9 cellular contexts compared by ENCODE assay signal in genomic region chr7:74183653-74184450, GRCh38. TPM values are rescaled to one million over a fixed set of nuclear protein-coding genes. Genes with fewer than 3 reads are reported as not detected.
A peak's percentile ranks its signal among the peaks of the same experiment; 100 is the strongest.
DNase-seq lines count a peak whose midpoint lies in the region; TF ChIP-seq lines count a peak whose summit lies in the region.
"Had no signal": no experiment of that assay in that cellular context is flagged by ENCODE, and none has a peak within 500 bp of the region (broad histone marks: within the 10 kb centered on the region; RNA-seq: fewer than 3 reads in every experiment).

No MANE protein-coding gene starts in this region.

- no TSS peak for BruUV-seq in MCF 10A (replicated peaks; lab: Mats Ljungman, UMichigan)

- H3K36me3 Mint-ChIP-seq in MCF 10A (ENCODE audit: insufficient read depth, unreplicated experiment), result peaks cover 75% of the 10 kb centered on the region
- peaks cover 21% of the 10 kb centered on the region for H3K36me3 Mint-ChIP-seq in osteocyte (ENCODE audit: unreplicated experiment)

- POLR2A ChIA-PET in MCF 10A (lab: Yijun Ruan, JAX), result interaction anchor here (0.8 to 3.0 kb wide), 2 partner anchors 9 kb away, joined by 4 to 14 read pairs; partner anchors contain the start of gene EIF4H

- H3K27me3 Mint-ChIP-seq in MCF 10A (ENCODE audit: insufficient read depth, unreplicated experiment) (no peaks in the 10 kb centered on the region), osteocyte (ENCODE audit: unreplicated experiment) (no peaks in the 10 kb centered on the region)

- DNase-seq in DMS53 (lab: John Stamatoyannopoulos, UW), result peak; percentile 61
- no peak for DNase-seq in DMS53 treated with DMSO at 0.1 percent for 48 hours (lab: John Stamatoyannopoulos, UW; ENCODE audit: unreplicated experiment)
- DNase-seq in NAMALWA (ENCODE audit: low spot score), result peak; percentile 73
- DNase-seq in MCF 10A (ENCODE audit: unreplicated experiment), result peak; percentile 46
- DNase-seq in osteocyte (ENCODE audit: extremely low spot score, unreplicated experiment), result no peak
- no peak for DNase-seq in SKM-1 (lab: John Stamatoyannopoulos, UW; ENCODE audit: unreplicated experiment)
- no peak for DNase-seq in DMS114 treated with DMSO at 0.1 percent for 48 hours (lab: John Stamatoyannopoulos, UW; ENCODE audit: unreplicated experiment)
- no peak for DNase-seq in C1 segment of cervical spinal cord (lab: John Stamatoyannopoulos, UW)

- H3K9me3 Mint-ChIP-seq in MCF 10A (ENCODE audit: unreplicated experiment) (no peaks in the 10 kb centered on the region), osteocyte (ENCODE audit: unreplicated experiment) (no peaks in the 10 kb centered on the region)
- H3K9me3 Mint-ChIP-seq: nephron had no signal

- H3K4me1 Mint-ChIP-seq in MCF 10A (ENCODE audit: insufficient read depth, unreplicated experiment) (peaks cover 46% of the 10 kb centered on the region), osteocyte (ENCODE audit: unreplicated experiment) (peaks cover 62% of the 10 kb centered on the region)

- no peak overlapping the region for H3K27ac Mint-ChIP-seq in MCF 10A (ENCODE audit: low read depth, unreplicated experiment)
- peak overlapping the region; percentile 4 for H3K27ac Mint-ChIP-seq in osteocyte (ENCODE audit: unreplicated experiment)
- H3K27ac Mint-ChIP-seq: nephron had no signal

- TF ChIP-seq CTCF in MCF 10A (IDR thresholded peaks at IDR 0.05; ENCODE audit: unreplicated experiment) (peak; percentile 20), osteocyte (IDR thresholded peaks at IDR 0.05) (peak; percentile 34)

- intact Hi-C loops in MCF 10A (cut with micrococcal nuclease), result loop anchor here (1.0 kb wide), 1 partner anchor 116 kb away; no protein-coding TSS in a partner anchor

- CTCF ChIA-PET in MCF 10A (lab: Yijun Ruan, JAX), result interaction anchor here (0.6 to 2.3 kb wide), 8 partner anchors 9 to 217 kb away, joined by 3 to 10 read pairs (median 6); partner anchors contain the start of gene EIF4H

- H3K4me3 Mint-ChIP-seq in MCF 10A (ENCODE audit: unreplicated experiment) (peak overlapping the region; percentile 4), osteocyte (ENCODE audit: unreplicated experiment) (no peak overlapping the region)
- H3K4me3 Mint-ChIP-seq: nephron had no signal

RNA-seq across cellular contexts. Expression of gene EIF4H, which starts 9.7 kb away (rescaled TPM):
- total RNA-seq in MCF 10A (2022), result 365 and 420 TPM in 2 replicates
- 205 and 208 TPM in 2 replicates for total RNA-seq in osteocyte

RNA-seq across cellular contexts. Expression of gene LAT2, which starts 26.0 kb away (rescaled TPM):
- total RNA-seq in MCF 10A (2022) (6.7 and 12.6 TPM in 2 replicates), osteocyte (0.52 and 0.67 TPM in 2 replicates)

Comparison
In these comparisons a context has a peak if more than half of its experiments do, and no peak if none do; other contexts are left out.
1. DNase-seq: peak in DMS53 (single experiment), NAMALWA (single experiment) and MCF 10A (single experiment); none in DMS53 treated with DMSO at 0.1 percent for 48 hours (single experiment), osteocyte (single experiment), SKM-1 (single experiment), DMS114 treated with DMSO at 0.1 percent for 48 hours (single experiment) and C1 segment of cervical spinal cord (0 of 14).